ENCODE assay signal across 17 cellular contexts in the genomic region with DNA sequence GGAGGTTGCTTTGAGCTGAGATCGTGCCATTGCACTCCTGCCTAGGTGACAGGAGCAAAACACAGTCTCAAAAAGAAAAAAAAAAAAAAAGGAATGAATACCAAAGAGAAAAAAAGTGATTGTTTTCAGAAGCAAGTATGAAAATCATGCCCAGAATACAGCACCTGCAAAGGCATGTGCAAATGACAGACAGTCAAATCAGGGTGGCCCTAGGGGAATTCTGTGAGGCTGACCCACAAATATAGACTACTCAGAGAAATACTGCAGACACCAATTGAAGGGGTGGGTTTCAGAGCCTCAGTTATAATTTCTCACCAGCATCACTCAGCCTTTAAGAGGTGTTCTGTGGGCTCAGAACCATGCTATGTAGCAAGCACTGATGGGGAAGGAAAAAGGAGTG. TPM values are rescaled to one million over a fixed set of nuclear protein-coding genes. Genes with fewer than 3 reads are reported as not detected.
DNase-seq lines count a peak whose midpoint lies in the region; ATAC-seq and TF ChIP-seq lines count a peak whose summit lies in the region.
"Had no signal": no experiment of that assay in that cellular context is flagged by ENCODE, and none has a peak within 500 bp of the region (broad histone marks: within the 10 kb centered on the region; RNA-seq: fewer than 3 reads in every experiment).

No MANE protein-coding gene starts in this region.

- peak overlapping the region; percentile 28 for H3K9ac ChIP-seq in SU-DHL-6 (ENCODE audit: low read length)

- no peak for TF ChIP-seq POLR2A in lower leg skin (IDR thresholded peaks at IDR 0.05)

- peaks cover 13% of the 10 kb centered on the region; the same call in 1 of the 2 replicates for H3K36me3 ChIP-seq in SU-DHL-6 (ENCODE audit: low read length)

- H3K9me3 ChIP-seq in SU-DHL-6 (ENCODE audit: insufficient read depth, low read length) = no peaks in the 10 kb centered on the region
- H3K9me3 ChIP-seq: right atrium auricular region had no signal

- H3K4me3 ChIP-seq in SU-DHL-6 (ENCODE audit: insufficient read depth, low read length, poor library complexity, severe bottlenecking) (no peak overlapping the region), lower leg skin (ENCODE audit: low read depth, poor library complexity, severe bottlenecking) (no peak overlapping the region)
- H3K4me3 ChIP-seq: cardiac muscle cell, lung, right atrium auricular region had no signal

- no peaks in the 10 kb centered on the region for H3K27me3 ChIP-seq in SU-DHL-6 (ENCODE audit: low read length)
- H3K27me3 ChIP-seq: cardiac muscle cell, right atrium auricular region had no signal

- no peaks in the 10 kb centered on the region for H4K20me1 ChIP-seq in SU-DHL-6 (ENCODE audit: low read depth, low read length)

- intact Hi-C loops in lower leg skin (cut with DNase I; ENCODE audit: low total_unique reads) = no loop called here

- peak overlapping the region; percentile 86 for H3K27ac ChIP-seq in SU-DHL-6 (ENCODE audit: low read depth, low read length)
- H3K27ac ChIP-seq: cardiac muscle cell, right atrium auricular region had no signal

- ATAC-seq in GM18519 (IDR thresholded peaks at IDR 0.05; ENCODE audit: low FRiP score, unreplicated experiment) (peak; percentile 58), GM21423 (IDR thresholded peaks at IDR 0.05; ENCODE audit: unreplicated experiment) (peak; percentile 56), HG02981 (IDR thresholded peaks at IDR 0.05; ENCODE audit: unreplicated experiment) (peak; percentile 61), HG02973 (IDR thresholded peaks at IDR 0.05; ENCODE audit: unreplicated experiment) (no peak)
- ATAC-seq: HCT116, T-cell, WTC11 had no signal

- DNase-seq in AG08395 (ENCODE audit: low spot score) = no peak
- no peak for DNase-seq in NCI-H2107 (lab: John Stamatoyannopoulos, UW)
- no peak for DNase-seq in lower leg skin (ENCODE audit: low spot score in 2 of 2)
- DNase-seq: Kasumi-1, NCI-H1436 treated with DMSO at 0.1 percent for 48 hours, NCI-H524 treated with DMSO at 0.1 percent for 48 hours, T-cell had no signal

- WGBS in lower leg skin, 2 donors = 96 to 100% methylated on average over 1 of the region's 1 CpG

- peak overlapping the region; percentile 43 for H3K4me2 ChIP-seq in SU-DHL-6 (ENCODE audit: low read depth, low read length, poor library complexity, severe bottlenecking)

- H3F3A ChIP-seq in SU-DHL-6 (ENCODE audit: insufficient read depth) = peaks cover 12% of the 10 kb centered on the region

- H3K79me2 ChIP-seq in SU-DHL-6 (ENCODE audit: insufficient read depth, low read length) = no peaks in the 10 kb centered on the region

- TF ChIP-seq CTCF in SU-DHL-6 (IDR thresholded peaks at IDR 0.05; ENCODE audit: insufficient read depth, low read length, poor library complexity, severe bottlenecking) = no peak
- TF ChIP-seq CTCF in lower leg skin (IDR thresholded peaks at IDR 0.05) = no peak

- no peaks in the 10 kb centered on the region for H3K9me2 ChIP-seq in SU-DHL-6 (replicated peaks; ENCODE audit: insufficient read depth, low read length)

- no peak overlapping the region for H2AFZ ChIP-seq in SU-DHL-6 (ENCODE audit: low read depth, low read length, severe bottlenecking)

RNA-seq across cellular contexts. Expression of a gene that starts 28.6 kb away (rescaled TPM):
- total RNA-seq in lower leg skin = 10 to 100 TPM; 21.9 to 30.7 (median 26.8) TPM

RNA-seq across cellular contexts. Expression of a gene that starts 49.2 kb away (rescaled TPM):
- 10 to 100 TPM; 20.0 to 29.1 (median 28.6) TPM for total RNA-seq in lower leg skin
